In the genomic region with DNA sequence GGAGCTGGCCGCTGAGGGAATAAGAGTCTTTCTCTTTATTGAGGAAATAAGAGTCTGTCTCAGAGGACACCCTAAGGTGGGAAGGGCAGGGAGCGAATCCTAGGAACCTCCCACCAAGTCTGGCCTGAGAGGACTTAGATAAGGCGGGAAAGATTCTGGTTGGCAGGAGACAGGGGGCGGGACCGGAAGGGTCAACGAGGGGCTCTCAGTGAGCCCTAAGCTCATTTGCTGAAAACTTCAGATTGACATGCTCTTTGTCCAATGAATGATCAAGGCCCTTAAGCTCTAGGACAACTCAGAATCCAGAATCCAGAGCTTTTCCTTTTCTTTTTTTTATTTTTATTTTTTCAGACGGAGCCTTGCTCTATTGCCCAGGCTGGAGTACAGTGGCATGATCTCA, we compare ENCODE assay signal across 11 cellular contexts. TPM values are rescaled to one million over a fixed set of nuclear protein-coding genes. Genes with fewer than 3 reads are reported as not detected.
"Had no signal": no experiment of that assay in that cellular context is flagged by ENCODE, and none has a peak within 500 bp of the region (broad histone marks: within the 10 kb centered on the region; RNA-seq: fewer than 3 reads in every experiment).

A gene (minus strand): TSS at position 101 of the 400 bp plus-strand sequence. CDS start 196 bp downstream, outside the sequence.

RNA-seq across cellular contexts. Expression of the gene that starts here (rescaled TPM):
- total RNA-seq: OCI-LY7, PC-3, PC-9, Peyer's patch, Right ventricle myocardium inferior, Right ventricle myocardium superior, RPMI7951, SJCRH30, SJSA1, SK-MEL-5 had no signal
- polyA plus RNA-seq: SK-N-SH had no signal
